ENCODE assay signal across 8 cellular contexts in the genomic region with DNA sequence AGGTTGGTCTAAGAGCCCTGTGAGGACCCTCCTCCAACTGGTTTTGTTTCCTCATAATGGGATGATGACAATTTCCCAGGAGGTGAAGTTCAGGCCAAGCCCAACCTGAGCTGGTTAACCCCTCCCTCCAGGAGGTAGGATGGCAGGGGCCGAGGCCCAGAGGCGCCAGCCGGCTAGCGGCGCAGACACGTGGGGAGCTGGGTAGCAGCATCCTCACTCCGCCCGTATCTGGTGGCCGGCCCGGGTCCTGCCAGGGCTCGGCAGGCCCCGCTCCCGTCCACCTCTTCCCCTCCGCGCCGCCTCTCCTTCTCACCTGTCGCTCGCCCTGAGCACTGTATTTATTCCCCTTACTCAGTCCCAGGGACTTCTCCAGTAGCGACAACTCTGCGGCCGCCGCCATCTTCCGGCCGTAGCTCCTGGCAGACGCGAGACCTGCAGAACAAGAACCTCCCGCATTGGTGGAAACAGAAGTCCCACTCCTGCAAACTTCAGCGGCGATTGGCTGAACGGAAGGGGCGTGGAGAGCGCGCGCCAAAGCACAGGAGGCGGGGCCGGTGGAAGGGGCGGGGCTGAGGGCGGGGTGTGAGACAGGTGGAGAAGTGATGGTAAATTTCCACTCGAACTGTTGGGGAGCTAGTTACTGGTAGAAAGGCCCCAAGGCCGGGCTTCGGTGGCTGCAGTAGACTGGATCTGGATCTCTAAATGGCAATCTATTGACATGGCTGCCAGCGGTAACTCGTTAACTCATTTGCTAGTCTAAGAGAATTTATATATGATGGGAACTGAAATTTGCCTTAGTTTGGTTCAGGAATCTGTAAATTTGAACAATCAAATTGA. TPM values are rescaled to one million over a fixed set of nuclear protein-coding genes. Genes with fewer than 3 reads are reported as not detected.
DNase-seq lines count a peak whose midpoint lies in the region; ATAC-seq and TF ChIP-seq lines count a peak whose summit lies in the region.

A gene (minus strand): TSS at position 427 of the 837 bp plus-strand sequence. CDS start 27 bp downstream, at position 400.

- H3K27ac ChIP-seq in gastroesophageal sphincter (peak within 1 kb of the TSS in 3 of 4 donors; percentile 59 to 78 (median 69)), neutrophil (peak within 1 kb of the TSS; percentile 77)

- 0% methylated on average over 16 to 17 of the region's 43 CpGs for WGBS in gastroesophageal sphincter (ENCODE audit: low coverage in 1 of 2), 2 donors

- in situ Hi-C loops in SK-MEL-5 (cut with HindIII; ENCODE audit: low pct_unique_long_range_greater_than_20kb, low sequenced_read_pairs), result no loop called here

- peak; percentile 88 for DNase-seq in GM04504 (ENCODE audit: low read depth)
- peak; percentile 94 for DNase-seq in HFFc6
- DNase-seq in NAMALWA (ENCODE audit: low spot score), result peak; percentile 97
- DNase-seq in SK-MEL-5 (ENCODE audit: low read depth, low spot score), result peak; percentile 98
- DNase-seq in activated naive CD4-positive, alpha-beta T cell treated with Interleukin-2 at 50 U/mL for 16 hours, result peak; percentile 97

- H3K36me3 ChIP-seq in gastroesophageal sphincter (no peaks in the 10 kb centered on the region), neutrophil (no peaks in the 10 kb centered on the region)

- H3K27me3 Mint-ChIP-seq in HFFc6 (ENCODE audit: insufficient read depth), result no peaks in the 10 kb centered on the region

- no peak; the same call in 1 of the 2 replicates for TF ChIP-seq CTCF in HFFc6 (IDR thresholded peaks at IDR 0.05)
- no peak for TF ChIP-seq CTCF in gastroesophageal sphincter (IDR thresholded peaks at IDR 0.05)
- TF ChIP-seq CTCF in neutrophil (IDR thresholded peaks at IDR 0.05), result peak; percentile 27
- TF ChIP-seq CTCF in subcutaneous adipose tissue (IDR thresholded peaks at IDR 0.05; ENCODE audit: low read depth), result no peak

- peak within 1 kb of the TSS; percentile 86 for H3K27ac Mint-ChIP-seq in HFFc6

- peak; percentile 100 for ATAC-seq in gastroesophageal sphincter

- H3K9me3 ChIP-seq in gastroesophageal sphincter (no peaks in the 10 kb centered on the region), neutrophil (no peaks in the 10 kb centered on the region)

- peak in 1 of 2 donors; percentile 25 for TF ChIP-seq POLR2A in gastroesophageal sphincter (IDR thresholded peaks at IDR 0.05)

- TF ChIP-seq EP300 in gastroesophageal sphincter (IDR thresholded peaks at IDR 0.05), result no peak

- peak within 1 kb of the TSS; percentile 92 for H3K4me3 Mint-ChIP-seq in HFFc6

- H3K4me1 ChIP-seq in gastroesophageal sphincter (peaks cover 3 to 22% (median 4%) of the 10 kb centered on the region in 3 donors), neutrophil (ENCODE audit: control insufficient read depth in 1 of 2, insufficient read depth in 1 of 2, low read depth in 1 of 2, low read length in 1 of 2) (peaks cover 15 to 27% of the 10 kb centered on the region in 2 experiments)

- H3K27me3 ChIP-seq in gastroesophageal sphincter (peaks cover 10% of the 10 kb centered on the region), neutrophil (no peaks in the 10 kb centered on the region)

- peaks cover 36% of the 10 kb centered on the region for H3K4me1 Mint-ChIP-seq in HFFc6 (ENCODE audit: low read depth)

- peaks cover 14% of the 10 kb centered on the region for H3K36me3 Mint-ChIP-seq in HFFc6 (ENCODE audit: low read depth)

- H3K4me3 ChIP-seq in gastroesophageal sphincter (peak within 1 kb of the TSS; percentile 68 to 93), neutrophil (ENCODE audit: low read depth in 1 of 2, low read length in 1 of 2) (peak within 1 kb of the TSS; percentile 77 to 90)

- H3K9me3 Mint-ChIP-seq in HFFc6, result no peaks in the 10 kb centered on the region

RNA-seq across cellular contexts. Expression of the gene that starts here (rescaled TPM):
- total RNA-seq in HFFc6 (2021; fragmentation: NEBNext Ultra II Directional; extraction: Animal tissue kit (Norgen Biotek cat#: 25700)), result 10 to 100 TPM; 36.7 to 43.0 (median 41.8) TPM
- total RNA-seq in SK-MEL-5 (2014; rRNA removed; shearing (Covaris generic)), result 80.9 and 82.7 TPM in 2 replicates
- polyA plus RNA-seq in SK-MEL-5 (2015; cell fraction: cytosol; rRNA removed), result 80.7 and 88.5 TPM in 2 replicates
- polyA plus RNA-seq in SK-MEL-5 (2015; cell fraction: nucleus; rRNA removed), result 55.0 and 77.1 TPM in 2 replicates
- total RNA-seq in gastroesophageal sphincter (10 to 100 TPM; 20.5 to 47.9 (median 37.9) TPM), subcutaneous adipose tissue (10 to 100 TPM; 14.3 to 28.0 (median 20.1) TPM)

Comparison
In these comparisons a context has a peak if more than half of its experiments do, and no peak if none do; other contexts are left out.
1. Peak in every context shown above with its lines: DNase-seq, ATAC-seq, H3K4me3 ChIP-seq and H3K27ac ChIP-seq.